8 cellular contexts compared by ENCODE assay signal in the genomic region with DNA sequence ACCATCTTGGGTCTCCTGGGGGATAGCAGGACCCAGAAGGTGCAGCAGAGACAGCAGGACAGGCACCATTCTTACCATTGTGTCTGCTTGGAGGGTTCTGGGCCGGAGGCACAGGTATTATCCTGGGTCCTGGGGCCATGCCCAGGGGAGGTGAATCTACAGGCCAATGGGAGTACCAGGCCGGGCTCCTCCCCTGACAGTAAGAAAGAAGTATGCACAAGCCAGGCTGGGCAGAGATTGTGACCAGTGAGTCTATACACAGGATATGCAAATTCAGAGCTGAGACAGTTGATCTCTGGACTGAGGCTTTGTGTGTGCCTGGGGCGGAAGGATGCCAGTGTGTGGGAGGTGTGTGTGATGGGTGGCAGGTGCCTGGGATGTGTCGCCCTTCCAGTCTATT. TPM values are rescaled to one million over a fixed set of nuclear protein-coding genes. Genes with fewer than 3 reads are reported as not detected.
A peak's percentile ranks its signal among the peaks of the same experiment; 100 is the strongest.
DNase-seq lines count a peak whose midpoint lies in the region; ATAC-seq, FAIRE-seq and TF ChIP-seq lines count a peak whose summit lies in the region.
"Not testable (repeated sequence)": the region's sequence is repeated elsewhere in the genome, so short reads cannot be mapped to it uniquely, and the experiment has no call there.

No MANE protein-coding gene starts in this region.

- not testable (repeated sequence) for H3K36me3 ChIP-seq in HUES64 (ENCODE audit: insufficient read depth, low read length); bronchial epithelial cell (ENCODE audit: control insufficient read depth, insufficient read depth, low read length)

- not testable (repeated sequence) for H3K9me3 Mint-ChIP-seq in naive B cell

- H3K27ac Mint-ChIP-seq in naive B cell = not testable (repeated sequence)

- not testable (repeated sequence) for TF ChIP-seq EP300 in A549 (IDR thresholded peaks at IDR 0.05)

- FAIRE-seq in A549 (lab: Jason Lieb, UNC) = not testable (repeated sequence)
- FAIRE-seq in bronchial epithelial cell (lab: Jason Lieb, UNC) = peak; percentile 94

- WGBS in A549 (ENCODE audit: missing lambda C conversion rate) = 70% methylated on average over 3 of the region's 4 CpGs
- WGBS in HUES64 = 79% methylated on average over 4 of the region's 4 CpGs

- TF ChIP-seq CTCF in A549 (IDR thresholded peaks at IDR 0.05); bronchial epithelial cell (IDR thresholded peaks at IDR 0.05; ENCODE audit: insufficient read depth, low read length, severe bottlenecking): not testable (repeated sequence)

- CTCF ChIA-PET in A549 (lab: Yijun Ruan, JAX) = interaction anchor here (0.7 to 2.8 kb wide), 20 partner anchors 8 to 395 kb away, joined by 3 to 27 read pairs (median 5); a partner anchor contains a TSS

- not testable (repeated sequence) for DNase-seq in A549 (ENCODE audit: low read depth in 1 of 2, low spot score in 1 of 2); bronchial epithelial cell (ENCODE audit: low read depth); naive B cell
- DNase-seq in SW480 (ENCODE audit: low spot score) = peak; percentile 38

- H3K4me3 ChIP-seq in A549; bronchial epithelial cell (ENCODE audit: low read depth, low read length): not testable (repeated sequence)
- peak overlapping the region; percentile 38 for H3K4me3 ChIP-seq in HUES64 (ENCODE audit: low read length)

- ATAC-seq in A549 (peak; percentile 28 to 37; a peak in 4 of 6 replicates), GM18867 (IDR thresholded peaks at IDR 0.05; ENCODE audit: unreplicated experiment) (peak; percentile 92), GM21529 (IDR thresholded peaks at IDR 0.05; ENCODE audit: unreplicated experiment) (peak; percentile 90), HG03064 (IDR thresholded peaks at IDR 0.05; ENCODE audit: low read depth, unreplicated experiment) (peak; percentile 88), naive B cell (ENCODE audit: low read depth in 2 of 2) (peak; percentile 41 to 43)

- H3K4me1 ChIP-seq in A549 = not testable (repeated sequence)
- H3K4me1 ChIP-seq in HUES64 (ENCODE audit: insufficient read depth, low read length) = peaks cover 25% of the 10 kb centered on the region

- TF ChIP-seq RAD21 in A549 (conservative IDR thresholded peaks at IDR 0.05 in 1 of 2, IDR thresholded peaks at IDR 0.05 in 1 of 2) = not testable (repeated sequence)

- H3K27ac ChIP-seq in A549; HUES64 (ENCODE audit: low read depth, low read length): not testable (repeated sequence)

- not testable (repeated sequence) for H3K4me1 Mint-ChIP-seq in naive B cell

- not testable (repeated sequence) for H3K4me2 ChIP-seq in A549

- H3K9ac ChIP-seq in HUES64 (ENCODE audit: low read depth, low read length) = 0 out of 2 replicates have a peak overlapping the region, but pooled peaks have one; percentile 18

- H3K36me3 Mint-ChIP-seq in naive B cell = not testable (repeated sequence)

- H3K9me3 ChIP-seq in A549; HUES64 (ENCODE audit: insufficient read depth, low read depth, low read length): not testable (repeated sequence)

- POLR2A ChIA-PET in A549 (lab: Yijun Ruan, JAX) = not testable (repeated sequence)

- not testable (repeated sequence) for TF ChIP-seq POLR2A in A549 (IDR thresholded peaks at IDR 0.05; ENCODE audit: low read length)

- H3K27me3 Mint-ChIP-seq in naive B cell = peaks cover 48 to 78% (median 64%) of the 10 kb centered on the region in 3 donors

- not testable (repeated sequence) for H3K27me3 ChIP-seq in HUES64 (ENCODE audit: insufficient read depth, low read length); bronchial epithelial cell (ENCODE audit: control insufficient read depth, insufficient read depth, low read length)

- H3K4me3 Mint-ChIP-seq in naive B cell = not testable (repeated sequence)

RNA-seq across cellular contexts. Expression of a gene that starts 31.9 kb away (rescaled TPM):
- polyA plus RNA-seq in A549 (2011; rRNA removed) = 58.4 and 66.5 TPM in 2 replicates
- polyA plus RNA-seq in A549 (2012; cell fraction: cytosol; rRNA removed) = 47.7 and 52.5 TPM in 2 replicates
- polyA plus RNA-seq in A549 (2012; cell fraction: nucleus; rRNA removed) = 13.8 and 20.3 TPM in 2 replicates
- 49.9 to 51.4 TPM (median 50.5 TPM) in 3 replicates for polyA plus RNA-seq in A549 (2017; fragmentation: RNase III; extraction: RNeasy Plus Mini Kit Qiagen cat#74134 plus additional on column Dnase treatment)
- 38.8 and 41.5 TPM in 2 replicates for polyA minus RNA-seq in A549 (2011; rRNA and poly(A)+ RNA removed)
- polyA plus RNA-seq in HUES64 (2013, experiment 1 of 2) = 23.7 TPM
- 25.2 TPM for polyA plus RNA-seq in HUES64 (2013, experiment 2 of 2)
- total RNA-seq in bronchial epithelial cell = 6.3 and 12.0 TPM in 2 replicates
- polyA plus RNA-seq in naive B cell (ENCODE audit: low read depth in 6 of 6) = 10 to 100 TPM; 12.0 to 21.5 (median 17.6) TPM

RNA-seq across cellular contexts. Expression of a gene that starts 44.8 kb away (rescaled TPM):
- polyA plus RNA-seq in A549 (2011; rRNA removed) (111 TPM in 2 replicates), A549 (2017; fragmentation: RNase III; extraction: RNeasy Plus Mini Kit Qiagen cat#74134 plus additional on column Dnase treatment) (155 to 161 TPM (median 159 TPM) in 3 replicates), naive B cell (ENCODE audit: low read depth in 6 of 6) (100 to 1,000 TPM; 221 to 266 (median 244) TPM)
- 265 and 386 TPM in 2 replicates for polyA plus RNA-seq in A549 (2012; cell fraction: cytosol; rRNA removed)
- 177 and 197 TPM in 2 replicates for polyA plus RNA-seq in A549 (2012; cell fraction: nucleus; rRNA removed)
- polyA minus RNA-seq in A549 (2011; rRNA and poly(A)+ RNA removed) = 44.8 and 54.8 TPM in 2 replicates
- polyA plus RNA-seq in HUES64 (2013, experiment 1 of 2) = 93.0 TPM
- 91.9 TPM for polyA plus RNA-seq in HUES64 (2013, experiment 2 of 2)
- total RNA-seq in bronchial epithelial cell = 209 and 272 TPM in 2 replicates

RNA-seq across cellular contexts. Expression of a gene that starts 52.1 kb away (rescaled TPM):
- 9.6 and 12.0 TPM in 2 replicates for polyA plus RNA-seq in A549 (2011; rRNA removed)
- 15.9 and 21.6 TPM in 2 replicates for polyA plus RNA-seq in A549 (2012; cell fraction: cytosol; rRNA removed)
- 103 and 123 TPM in 2 replicates for polyA plus RNA-seq in A549 (2012; cell fraction: nucleus; rRNA removed)
- polyA plus RNA-seq in A549 (2017; fragmentation: RNase III; extraction: RNeasy Plus Mini Kit Qiagen cat#74134 plus additional on column Dnase treatment) = 11.2 to 14.4 TPM (median 12.9 TPM) in 3 replicates
- polyA minus RNA-seq in A549 (2011; rRNA and poly(A)+ RNA removed) = 11.3 and 11.9 TPM in 2 replicates
- 2.6 TPM for polyA plus RNA-seq in HUES64 (2013, experiment 1 of 2)
- polyA plus RNA-seq in HUES64 (2013, experiment 2 of 2) = 2.7 TPM
- 2.1 and 2.9 TPM in 2 replicates for total RNA-seq in bronchial epithelial cell
- 1 to 10 TPM in 1 of 6 donors, under 1 TPM in 4, not detected in 1; 0.28 to 2.0 (median 0.80) TPM for polyA plus RNA-seq in naive B cell (ENCODE audit: low read depth in 6 of 6)

Comparison
In these comparisons a context has a peak if more than half of its experiments do, and no peak if none do; other contexts are left out.
1. ATAC-seq: peak in every context shown above with its lines; median percentile 92 in GM18867; 90 in GM21529; 88 in HG03064; 42 in naive B cell; 32 in A549.